In genomic region chr22:22321743-22322611, GRCh38 we compare ENCODE assay signal across 8 cellular contexts.
DNase-seq lines count a peak whose midpoint lies in the region; ATAC-seq, FAIRE-seq and TF ChIP-seq lines count a peak whose summit lies in the region.
"Not testable (repeated sequence)": the region's sequence is repeated elsewhere in the genome, so short reads cannot be mapped to it uniquely, and the experiment has no call there.

No MANE protein-coding gene starts in this region.

- H3K9me3 ChIP-seq in kidney (ENCODE audit: control insufficient read depth in 1 of 2, low read length in 2 of 2), result not testable (repeated sequence)

- not testable (repeated sequence) for H3K36me3 Mint-ChIP-seq in activated CD4-positive, alpha-beta T cell treated with anti-CD3 and anti-CD28 coated beads for 36 hours (ENCODE audit: low read depth)

- peak; percentile 63 for ATAC-seq in HG03520 (IDR thresholded peaks at IDR 0.05; ENCODE audit: unreplicated experiment)
- peak; percentile 98 for ATAC-seq in activated CD4-positive, alpha-beta T cell treated with anti-CD3 and anti-CD28 coated beads for 36 hours

- H3K4me1 Mint-ChIP-seq in activated CD4-positive, alpha-beta T cell treated with anti-CD3 and anti-CD28 coated beads for 36 hours, result not testable (repeated sequence)

- H3K27ac Mint-ChIP-seq in activated CD4-positive, alpha-beta T cell treated with anti-CD3 and anti-CD28 coated beads for 36 hours, result not testable (repeated sequence)

- H3K27ac ChIP-seq in caudate nucleus (ENCODE audit: low read depth, low read length); kidney (ENCODE audit: low read depth in 2 of 2, low read length in 2 of 2): not testable (repeated sequence)

- H3K4me3 Mint-ChIP-seq in activated CD4-positive, alpha-beta T cell treated with anti-CD3 and anti-CD28 coated beads for 36 hours, result not testable (repeated sequence)

- FAIRE-seq in GM19239 (lab: Jason Lieb, UNC), result peak; percentile 73
- FAIRE-seq in kidney (lab: Jason Lieb, UNC), result not testable (repeated sequence)

- not testable (repeated sequence) for H3K4me3 ChIP-seq in kidney (ENCODE audit: low read length in 2 of 2)

- peak; percentile 69 for TF ChIP-seq CTCF in kidney (IDR thresholded peaks at IDR 0.05; ENCODE audit: borderline replicate concordance, extremely low read depth, insufficient read depth)

- DNase-seq in AG08396 (ENCODE audit: low spot score) (peak; percentile 73), GM19239 (ENCODE audit: insufficient read length, low spot score) (peak; percentile 70), NCI-H748 (lab: John Stamatoyannopoulos, UW; ENCODE audit: unreplicated experiment) (peak; percentile 55), caudate nucleus (lab: John Stamatoyannopoulos, UW) (peak in 40 of 61 donors; percentile 3 to 67 (median 25)), kidney (peak; percentile 88)
- DNase-seq in activated CD4-positive, alpha-beta T cell treated with anti-CD3 and anti-CD28 coated beads for 36 hours, result peak; percentile 87
- DNase-seq in stimulated activated CD4-positive, alpha-beta T cell treated with anti-CD3 and anti-CD28 coated beads, Interleukin-1b, Interleukin-23, amount 100 ng/mL, for 24 hours (ENCODE audit: low read depth in 4 of 4, low spot score in 1 of 4), result peak; percentile 54 to 67 (median 60)

- CTCF ChIA-PET in activated CD4-positive, alpha-beta T cell treated with anti-CD3 and anti-CD28 coated beads for 36 hours (lab: Charles Lee), result interaction anchor here (0.7 to 1.0 kb wide), 5 partner anchors 21 to 219 kb away, joined by 3 to 4 read pairs (median 3); no protein-coding TSS in a partner anchor

- H3K9ac ChIP-seq in kidney (ENCODE audit: low read length in 2 of 2), result not testable (repeated sequence)

- not testable (repeated sequence) for H3K27me3 Mint-ChIP-seq in activated CD4-positive, alpha-beta T cell treated with anti-CD3 and anti-CD28 coated beads for 36 hours

- POLR2A ChIA-PET in activated CD4-positive, alpha-beta T cell treated with anti-CD3 and anti-CD28 coated beads for 36 hours (lab: Charles Lee), result not testable (repeated sequence)

- H3K4me1 ChIP-seq in kidney (ENCODE audit: control insufficient read depth in 1 of 2, insufficient read depth in 1 of 2, low read depth in 1 of 2, low read length in 2 of 2), result not testable (repeated sequence)

- intact Hi-C loops in activated CD4-positive, alpha-beta T cell treated with anti-CD3 and anti-CD28 coated beads for 36 hours (cut with DNase I, micrococcal nuclease), result loop anchor here in 1 of 2 experiments (10.0 kb wide), 1 partner anchor 117 kb away; no protein-coding TSS in a partner anchor
- intact Hi-C loops in kidney (cut with DNase I), result not testable (repeated sequence)

- peaks cover 7 to 12% of the 10 kb centered on the region in 2 donors for H3K36me3 ChIP-seq in kidney (ENCODE audit: control insufficient read depth in 1 of 2, insufficient read depth in 2 of 2, low read length in 2 of 2)

- not testable (repeated sequence) for H3K9me3 Mint-ChIP-seq in activated CD4-positive, alpha-beta T cell treated with anti-CD3 and anti-CD28 coated beads for 36 hours (ENCODE audit: low read depth)

Comparison
In these comparisons a context has a peak if more than half of its experiments do, and no peak if none do; other contexts are left out.
1. DNase-seq: peak in every context shown above with its lines; median percentile 88 in kidney; 87 in activated CD4-positive, alpha-beta T cell treated with anti-CD3 and anti-CD28 coated beads for 36 hours; 73 in AG08396; 70 in GM19239; 60 in stimulated activated CD4-positive, alpha-beta T cell treated with anti-CD3 and anti-CD28 coated beads, Interleukin-1b, Interleukin-23, amount 100 ng/mL, for 24 hours; 55 in NCI-H748; 25 in caudate nucleus.